In genomic region chr11:209275-210121, GRCh38 we compare ENCODE assay signal across 8 cellular contexts. TPM values are rescaled to one million over a fixed set of nuclear protein-coding genes. Genes with fewer than 3 reads are reported as not detected.
DNase-seq lines count a peak whose midpoint lies in the region; ATAC-seq and TF ChIP-seq lines count a peak whose summit lies in the region.

No MANE protein-coding gene starts in this region.

- H3K27me3 ChIP-seq in Peyer's patch (no peaks in the 10 kb centered on the region), esophagus muscularis mucosa (no peaks in the 10 kb centered on the region), parathyroid adenoma (ENCODE audit: control insufficient read depth, insufficient read depth, low read length) (no peaks in the 10 kb centered on the region)

- H3K4me1 ChIP-seq in ES-I3 (ENCODE audit: insufficient read depth, low read length) (peaks cover 13% of the 10 kb centered on the region; the same call in 1 of the 2 replicates), Peyer's patch (peaks cover 3 to 34% (median 17%) of the 10 kb centered on the region in 4 donors), esophagus muscularis mucosa (peaks cover 41 to 65% (median 47%) of the 10 kb centered on the region in 4 donors), parathyroid adenoma (peaks cover 8% of the 10 kb centered on the region)

- intact Hi-C loops in esophagus muscularis mucosa (cut with DNase I) = loop anchor here (10.0 kb wide), 1 partner anchor 155 kb away; the partner anchor contains the start of gene B4GALNT4

- H3K9me3 ChIP-seq in ES-I3 (ENCODE audit: control insufficient read depth, insufficient read depth, low read length) (no peaks in the 10 kb centered on the region), Peyer's patch (no peaks in the 10 kb centered on the region), esophagus muscularis mucosa (no peaks in the 10 kb centered on the region), parathyroid adenoma (ENCODE audit: control insufficient read depth, low read length) (no peaks in the 10 kb centered on the region)

- ATAC-seq in HG02642 (IDR thresholded peaks at IDR 0.05; ENCODE audit: poor library complexity, unreplicated experiment) = no peak

- TF ChIP-seq CTCF in Peyer's patch (IDR thresholded peaks at IDR 0.05) (no peak), esophagus muscularis mucosa (IDR thresholded peaks at IDR 0.05) (no peak), parathyroid adenoma (IDR thresholded peaks at IDR 0.05) (no peak)

- TF ChIP-seq POLR2A in Peyer's patch (IDR thresholded peaks at IDR 0.05) (no peak), esophagus muscularis mucosa (IDR thresholded peaks at IDR 0.05; ENCODE audit: low read depth) (no peak)

- H3K9ac ChIP-seq in ES-I3 (ENCODE audit: low read depth, low read length) (peak overlapping the region; percentile 74), parathyroid adenoma (no peak overlapping the region)

- 64% methylated on average over 20 of the region's 29 CpGs for WGBS in esophagus muscularis mucosa

- no peak overlapping the region for H2AFZ ChIP-seq in parathyroid adenoma

- H3K36me3 ChIP-seq in ES-I3 (ENCODE audit: insufficient read depth, low read length) = peaks cover 28% of the 10 kb centered on the region
- H3K36me3 ChIP-seq in Peyer's patch = peaks cover 0 to 64% (median 0%) of the 10 kb centered on the region in 3 donors
- H3K36me3 ChIP-seq in esophagus muscularis mucosa = peaks cover 48 to 68% (median 63%) of the 10 kb centered on the region in 4 donors
- no peaks in the 10 kb centered on the region for H3K36me3 ChIP-seq in parathyroid adenoma (ENCODE audit: control insufficient read depth, insufficient read depth, low read length)

- DNase-seq in Peyer's patch (peak in 2 of 3 donors; percentile 16 to 50), esophagus muscularis mucosa (ENCODE audit: extremely low spot score) (no peak), Ammon's horn (ENCODE audit: low spot score) (no peak), midbrain (lab: John Stamatoyannopoulos, UW) (no peak)
- DNase-seq in stimulated activated CD4-positive, alpha-beta T cell treated with anti-CD3 and anti-CD28 coated beads, Interleukin-12 subunit alpha, Interleukin-12 subunit beta, amount 100 ng/mL, for 4 hours = no peak

- no peak for TF ChIP-seq EP300 in esophagus muscularis mucosa (IDR thresholded peaks at IDR 0.05)

- H3K4me3 ChIP-seq in Peyer's patch (peak overlapping the region; percentile 88 to 99 (median 98)), esophagus muscularis mucosa (peak overlapping the region; percentile 81 to 99 (median 86)), parathyroid adenoma (ENCODE audit: low read depth, low read length) (peak overlapping the region; percentile 95)

- H3K79me2 ChIP-seq in parathyroid adenoma = peaks cover 7% of the 10 kb centered on the region

- peak overlapping the region; percentile 98 to 100 (median 99) for H3K27ac ChIP-seq in Peyer's patch
- H3K27ac ChIP-seq in esophagus muscularis mucosa (replicated peaks in 1 of 4) = peak overlapping the region; percentile 96 to 99 (median 98)
- no peak overlapping the region for H3K27ac ChIP-seq in parathyroid adenoma

- peak overlapping the region; percentile 74 for H3K4me2 ChIP-seq in parathyroid adenoma (ENCODE audit: low read length)

RNA-seq across cellular contexts. Expression of gene RIC8A, which starts 2.0 kb away (rescaled TPM):
- total RNA-seq in Peyer's patch = 100 to 1,000 TPM in 1 of 4 donors, 10 to 100 TPM in 3; 65.0 to 108 (median 86.8) TPM
- total RNA-seq in esophagus muscularis mucosa = 100 to 1,000 TPM in 3 of 4 donors, 10 to 100 TPM in 1; 76.8 to 137 (median 123) TPM

RNA-seq across cellular contexts. Expression of gene BET1L, which starts 2.3 kb away (rescaled TPM):
- total RNA-seq in Peyer's patch (10 to 100 TPM; 20.6 to 69.7 (median 40.1) TPM), esophagus muscularis mucosa (10 to 100 TPM; 16.2 to 32.9 (median 30.5) TPM)

RNA-seq across cellular contexts. Expression of gene SCGB1C1, which starts 16.6 kb away (rescaled TPM):
- not detected for total RNA-seq in Peyer's patch
- total RNA-seq in esophagus muscularis mucosa = not detected

RNA-seq across cellular contexts. Expression of gene SIRT3, which starts 26.6 kb away (rescaled TPM):
- total RNA-seq in Peyer's patch (10 to 100 TPM; 21.2 to 36.3 (median 29.3) TPM), esophagus muscularis mucosa (10 to 100 TPM in 3 of 4 donors, 1 to 10 TPM in 1; 7.9 to 20.1 (median 14.0) TPM)

RNA-seq across cellular contexts. Expression of gene PSMD13, which starts 27.3 kb away (rescaled TPM):
- total RNA-seq in Peyer's patch = 100 to 1,000 TPM in 2 of 4 donors, 10 to 100 TPM in 2; 74.5 to 125 (median 96.9) TPM
- 100 to 1,000 TPM in 1 of 4 donors, 10 to 100 TPM in 3; 86.4 to 124 (median 94.1) TPM for total RNA-seq in esophagus muscularis mucosa

Comparison
In these comparisons a context has a peak if more than half of its experiments do, and no peak if none do; other contexts are left out.
1. DNase-seq: peak in Peyer's patch (2 of 3); none in esophagus muscularis mucosa (single experiment), stimulated activated CD4-positive, alpha-beta T cell treated with anti-CD3 and anti-CD28 coated beads, Interleukin-12 subunit alpha, Interleukin-12 subunit beta, amount 100 ng/mL, for 4 hours (single experiment), Ammon's horn (single experiment) and midbrain (single experiment).
2. Peak in every context shown above with its lines, with median percentiles within 50 percentile points of each other: H3K4me3 ChIP-seq.